In the genomic region with DNA sequence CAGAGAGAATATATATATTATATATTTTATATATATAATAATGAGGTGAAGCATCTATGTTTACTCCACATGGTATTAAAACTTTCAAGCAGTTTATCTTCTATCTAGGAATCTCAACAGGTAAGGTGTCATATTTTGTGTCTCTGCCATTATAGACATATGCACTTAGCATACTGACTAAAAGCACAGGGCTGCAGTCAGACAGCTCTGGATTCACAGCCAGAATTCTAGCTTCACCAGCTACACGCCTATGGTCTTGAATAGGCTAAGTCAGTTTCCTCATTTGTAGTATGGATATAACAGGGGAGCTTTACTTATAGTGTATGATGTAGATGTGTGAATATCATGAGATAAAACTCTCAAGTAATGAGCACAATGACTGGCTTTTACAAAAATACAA, we compare ENCODE assay signal across 40 cellular contexts. TPM values are rescaled to one million over a fixed set of nuclear protein-coding genes. Genes with fewer than 3 reads are reported as not detected.
"Had no signal": no experiment of that assay in that cellular context is flagged by ENCODE, and none has a peak within 500 bp of the region (broad histone marks: within the 10 kb centered on the region; RNA-seq: fewer than 3 reads in every experiment).

No MANE protein-coding gene starts in this region.

- H3K27me3 Mint-ChIP-seq: activated B cell treated with CpG ODN at 0.5 μM for 24 hours; activated CD4-positive, alpha-beta memory T cell treated with anti-CD3 and anti-CD28 coated beads for 36 hours; activated CD4-positive, alpha-beta T cell treated with anti-CD3 and anti-CD28 coated beads, Interleukin-2, amount 10 ng/mL, durations not matched to agents 24 days and 14 days; activated CD8-positive, alpha-beta T cell treated with anti-CD3 and anti-CD28 coated beads for 36 hours; activated naive CD8-positive, alpha-beta T cell treated with anti-CD3 and anti-CD28 coated beads for 36 hours; activated T-helper 17 cell treated with anti-CD3 and anti-CD28 coated beads, Interleukin-2, amount 50 U/mL, for 72 hours; central memory CD8-positive, alpha-beta T cell had no signal

- H3K36me3 Mint-ChIP-seq: activated CD4-positive, alpha-beta memory T cell treated with anti-CD3 and anti-CD28 coated beads for 36 hours; activated naive CD4-positive, alpha-beta T cell treated with anti-CD3 and anti-CD28 coated beads, Interleukin-2, amount 50 U/mL, for 72 hours; activated naive CD8-positive, alpha-beta T cell treated with anti-CD3 and anti-CD28 coated beads for 36 hours had no signal

- H3K4me1 Mint-ChIP-seq: activated B cell treated with CpG ODN at 0.5 μM for 24 hours; activated CD4-positive, alpha-beta T cell treated with anti-CD3 and anti-CD28 coated beads, Interleukin-2, amount 10 ng/mL, durations not matched to agents 24 days and 14 days; activated naive CD8-positive, alpha-beta T cell treated with anti-CD3 and anti-CD28 coated beads for 36 hours; activated T-helper 17 cell treated with anti-CD3 and anti-CD28 coated beads, Interleukin-2, amount 50 U/mL, for 72 hours; central memory CD8-positive, alpha-beta T cell had no signal

- FAIRE-seq: astrocyte, TTC549 had no signal

- H3K27ac ChIP-seq: adrenal gland, body of pancreas, brain microvascular endothelial cell, breast epithelium, VCaP had no signal

- H3K4me3 ChIP-seq: adrenal gland, body of pancreas, breast epithelium had no signal

- H3K36me3 ChIP-seq: adrenal gland, breast epithelium had no signal

- ATAC-seq: activated CD8-positive, alpha-beta T cell treated with anti-CD3 and anti-CD28 coated beads for 36 hours; activated naive CD4-positive, alpha-beta T cell treated with anti-CD3 and anti-CD28 coated beads, Interleukin-2, amount 50 U/mL, for 72 hours; activated T-cell treated with anti-CD3 and anti-CD28 coated beads, Interleukin-2, amount 50 U/mL, for 4 hours; activated T-cell treated with anti-CD3 and anti-CD28 coated beads, Interleukin-2, amount 50 U/mL, for 72 hours; activated T-helper 17 cell treated with anti-CD3 and anti-CD28 coated beads, Interleukin-2, amount 50 U/mL, for 72 hours; body of pancreas had no signal

- H3K9me3 ChIP-seq: adrenal gland, body of pancreas, breast epithelium had no signal

- H3K4me3 Mint-ChIP-seq: activated B cell treated with CpG ODN at 0.5 μM for 24 hours; activated CD4-positive, alpha-beta memory T cell treated with anti-CD3 and anti-CD28 coated beads for 36 hours; activated CD4-positive, alpha-beta T cell treated with anti-CD3 and anti-CD28 coated beads, Interleukin-2, amount 10 ng/mL, durations not matched to agents 24 days and 14 days; activated CD8-positive, alpha-beta T cell treated with anti-CD3 and anti-CD28 coated beads for 36 hours; activated naive CD4-positive, alpha-beta T cell treated with anti-CD3 and anti-CD28 coated beads for 36 hours; activated naive CD8-positive, alpha-beta T cell treated with anti-CD3 and anti-CD28 coated beads for 36 hours; activated T-cell treated with anti-CD3 and anti-CD28 coated beads, Interleukin-2, amount 50 U/mL, for 4 hours; activated T-cell treated with anti-CD3 and anti-CD28 coated beads, Interleukin-2, amount 50 U/mL, for 72 hours; activated T-helper 1 cell treated with anti-CD3 and anti-CD28 coated beads, Interleukin-12 subunit alpha, Interleukin-12 subunit beta, Interleukin-2, Interleukin-4 antibody, amounts not matched to agents 30 ng/mL and 10 ng/mL and 1 ng/mL, durations not matched to agents 14 hours and 24 hours and 36 hours; activated T-helper 17 cell treated with anti-CD3 and anti-CD28 coated beads, Interleukin-2, amount 50 U/mL, for 72 hours; central memory CD8-positive, alpha-beta T cell; T-helper 1 cell treated with Interleukin-12 subunit alpha and Interleukin-12 subunit beta and Interleukin-4 antibody, amounts not matched to agents 30 μg/mL and 1 μg/mL, for 36 hours; T-helper 2 cell treated with Interferon-gamma antibody and Interleukin-4, amounts not matched to agents 5 μg/mL and 100 μg/mL, for 36 hours had no signal

- H3K4me1 ChIP-seq: adrenal gland, body of pancreas, breast epithelium had no signal

- DNase-seq: activated B cell treated with CpG ODN at 0.5 μM for 24 hours; activated CD4-positive, alpha-beta memory T cell treated with anti-CD3 and anti-CD28 coated beads for 36 hours; activated CD4-positive, alpha-beta T cell treated with anti-CD3 and anti-CD28 coated beads for 4 hours; activated CD4-positive, alpha-beta T cell treated with anti-CD3 and anti-CD28 coated beads, Interleukin-2, amount 10 ng/mL, durations not matched to agents 24 days and 14 days; activated CD4-positive, alpha-beta T cell treated with anti-CD3 and anti-CD28 coated beads, Interleukin-2, amount 50 U/mL, for 1 hour; activated CD4-positive, alpha-beta T cell treated with anti-CD3 and anti-CD28 coated beads, Interleukin-2, amount 50 U/mL, for 4 hours; activated CD4-positive, CD25-positive, alpha-beta regulatory T cell treated with anti-CD3 and anti-CD28 coated beads, Interleukin-2, amount 50 U/mL, for 72 hours; activated CD8-positive, alpha-beta memory T cell treated with anti-CD3 and anti-CD28 coated beads, Interleukin-2, amount 50 U/mL, for 4 hours; activated CD8-positive, alpha-beta T cell treated with anti-CD3 and anti-CD28 coated beads for 36 hours; activated effector memory CD4-positive, alpha-beta T cell treated with anti-CD3 and anti-CD28 coated beads, Interleukin-2, amount 50 U/mL, for 16 hours; activated gamma-delta T cell treated with Interleukin-2 at 50 U/mL for 16 hours; activated naive CD4-positive, alpha-beta T cell; activated naive CD4-positive, alpha-beta T cell treated with anti-CD3 and anti-CD28 coated beads for 36 hours; activated naive CD4-positive, alpha-beta T cell treated with anti-CD3 and anti-CD28 coated beads, Interleukin-2, amount 50 U/mL, for 16 hours; activated naive CD8-positive, alpha-beta T cell treated with anti-CD3 and anti-CD28 coated beads for 36 hours; activated T-cell treated with anti-CD3 and anti-CD28 coated beads for 4 hours; activated T-cell treated with anti-CD3 and anti-CD28 coated beads, Interleukin-2, amount 50 U/mL, for 1 hour; activated T-cell treated with anti-CD3 and anti-CD28 coated beads, Interleukin-2, amount 50 U/mL, for 4 hours; activated T-cell treated with anti-CD3 and anti-CD28 coated beads, Interleukin-2, amount 50 U/mL, for 72 hours; adrenal gland; amniotic stem cell; aorta; body of pancreas; brain microvascular endothelial cell; caudate nucleus; SW 1271; T-helper 1 cell; T-helper 2 cell; T-helper 9 cell had no signal

- H3K27ac Mint-ChIP-seq: activated B cell treated with CpG ODN at 0.5 μM for 24 hours; activated CD4-positive, alpha-beta memory T cell treated with anti-CD3 and anti-CD28 coated beads for 36 hours; activated CD4-positive, alpha-beta T cell treated with anti-CD3 and anti-CD28 coated beads, Interleukin-2, amount 10 ng/mL, durations not matched to agents 24 days and 14 days; activated CD8-positive, alpha-beta T cell treated with anti-CD3 and anti-CD28 coated beads for 36 hours; activated naive CD4-positive, alpha-beta T cell treated with anti-CD3 and anti-CD28 coated beads for 36 hours; activated naive CD4-positive, alpha-beta T cell treated with anti-CD3 and anti-CD28 coated beads, Interleukin-2, amount 50 U/mL, for 72 hours; activated naive CD8-positive, alpha-beta T cell treated with anti-CD3 and anti-CD28 coated beads for 36 hours; activated T-cell treated with anti-CD3 and anti-CD28 coated beads, Interleukin-2, amount 50 U/mL, for 72 hours; activated T-helper 1 cell treated with anti-CD3 and anti-CD28 coated beads, Interleukin-12 subunit alpha, Interleukin-12 subunit beta, Interleukin-2, Interleukin-4 antibody, amounts not matched to agents 30 ng/mL and 10 ng/mL and 1 ng/mL, durations not matched to agents 14 hours and 24 hours and 36 hours; activated T-helper 17 cell treated with anti-CD3 and anti-CD28 coated beads, Interleukin-2, amount 50 U/mL, for 72 hours; T-helper 1 cell treated with Interleukin-12 subunit alpha and Interleukin-12 subunit beta and Interleukin-4 antibody, amounts not matched to agents 30 μg/mL and 1 μg/mL, for 36 hours; T-helper 2 cell treated with Interferon-gamma antibody and Interleukin-4, amounts not matched to agents 5 μg/mL and 100 μg/mL, for 36 hours had no signal

- H3K9me3 Mint-ChIP-seq: activated CD4-positive, alpha-beta T cell treated with anti-CD3 and anti-CD28 coated beads, Interleukin-2, amount 10 ng/mL, durations not matched to agents 24 days and 14 days; activated CD8-positive, alpha-beta T cell treated with anti-CD3 and anti-CD28 coated beads for 36 hours; activated naive CD4-positive, alpha-beta T cell treated with anti-CD3 and anti-CD28 coated beads for 36 hours; activated naive CD4-positive, alpha-beta T cell treated with anti-CD3 and anti-CD28 coated beads, Interleukin-2, amount 50 U/mL, for 72 hours; activated naive CD8-positive, alpha-beta T cell treated with anti-CD3 and anti-CD28 coated beads for 36 hours; activated T-cell treated with anti-CD3 and anti-CD28 coated beads, Interleukin-2, amount 50 U/mL, for 4 hours; activated T-cell treated with anti-CD3 and anti-CD28 coated beads, Interleukin-2, amount 50 U/mL, for 72 hours; activated T-helper 1 cell treated with anti-CD3 and anti-CD28 coated beads, Interleukin-12 subunit alpha, Interleukin-12 subunit beta, Interleukin-2, Interleukin-4 antibody, amounts not matched to agents 30 ng/mL and 10 ng/mL and 1 ng/mL, durations not matched to agents 14 hours and 24 hours and 36 hours; activated T-helper 17 cell treated with anti-CD3 and anti-CD28 coated beads, Interleukin-2, amount 50 U/mL, for 72 hours; central memory CD8-positive, alpha-beta T cell; T-helper 1 cell treated with Interleukin-12 subunit alpha and Interleukin-12 subunit beta and Interleukin-4 antibody, amounts not matched to agents 30 μg/mL and 1 μg/mL, for 36 hours; T-helper 2 cell treated with Interferon-gamma antibody and Interleukin-4, amounts not matched to agents 5 μg/mL and 100 μg/mL, for 36 hours had no signal

- H3K27me3 ChIP-seq: adrenal gland, body of pancreas, brain microvascular endothelial cell, breast epithelium had no signal

RNA-seq across cellular contexts. Expression of a gene that starts 57.9 kb away (rescaled TPM):
- total RNA-seq: activated B cell treated with CpG ODN at 0.5 μM for 24 hours; activated CD4-positive, alpha-beta memory T cell treated with anti-CD3 and anti-CD28 coated beads for 36 hours; activated CD4-positive, alpha-beta T cell treated with anti-CD3 and anti-CD28 coated beads, Interleukin-2, amount 10 ng/mL, durations not matched to agents 24 days and 14 days; activated CD8-positive, alpha-beta memory T cell treated with anti-CD3 and anti-CD28 coated beads for 36 hours; activated CD8-positive, alpha-beta T cell treated with anti-CD3 and anti-CD28 coated beads for 36 hours; activated naive CD4-positive, alpha-beta T cell treated with anti-CD3 and anti-CD28 coated beads for 36 hours; activated naive CD8-positive, alpha-beta T cell treated with anti-CD3 and anti-CD28 coated beads for 36 hours; activated T-helper 1 cell treated with anti-CD3 and anti-CD28 coated beads, Interleukin-12 subunit alpha, Interleukin-12 subunit beta, Interleukin-2, Interleukin-4 antibody, amounts not matched to agents 30 ng/mL and 10 ng/mL and 1 ng/mL, durations not matched to agents 14 hours and 24 hours and 36 hours; activated T-helper 17 cell treated with anti-CD3 and anti-CD28 coated beads, Interleukin-2, amount 50 U/mL, for 72 hours had no signal
